Comparison of ENCODE assay signal across 28 cellular contexts in genomic region chr5:59694416-59694815, GRCh38.
"Had no signal": no experiment of that assay in that cellular context is flagged by ENCODE, and none has a peak within 500 bp of the region (broad histone marks: within the 10 kb centered on the region; RNA-seq: fewer than 3 reads in every experiment).

No MANE protein-coding gene starts in this region.

- ATAC-seq: esophagus mucosa; gastrocnemius medialis; heart right ventricle; left ventricle myocardium superior; lower lobe of right lung; mucosa of descending colon; naive thymus-derived CD8-positive, alpha-beta T cell had no signal

- H3K36me3 Mint-ChIP-seq: naive B cell had no signal

- H3K27me3 Mint-ChIP-seq: naive B cell had no signal

- DNase-seq: dermis blood vessel endothelial cell; dorsolateral prefrontal cortex; effector CD4-positive, alpha-beta T cell; effector memory CD4-positive, alpha-beta T cell; erythroblast; esophagus squamous epithelium; foreskin fibroblast; foreskin melanocyte; gastrocnemius medialis; glutamatergic neuron; head of caudate nucleus; heart right ventricle; hippocampal formation; left cardiac atrium; left lung; left ventricle myocardium superior; lower lobe of right lung; mesendoderm; mucosa of descending colon; naive B cell; naive thymus-derived CD8-positive, alpha-beta T cell had no signal

- H3K4me1 Mint-ChIP-seq: naive thymus-derived CD8-positive, alpha-beta T cell had no signal

- H3K9me3 ChIP-seq: esophagus squamous epithelium, gastrocnemius medialis, left lung, lower lobe of right lung, mucosa of descending colon had no signal

- H3K4me3 Mint-ChIP-seq: naive B cell; naive thymus-derived CD8-positive, alpha-beta T cell had no signal

- H3K4me1 ChIP-seq: esophagus squamous epithelium, gastrocnemius medialis, heart right ventricle, left lung had no signal

- H3K27ac ChIP-seq: coronary artery, dorsolateral prefrontal cortex, epithelial cell of prostate, esophagus squamous epithelium, gastrocnemius medialis, heart right ventricle, left lung, lower lobe of right lung had no signal

- H3K27ac Mint-ChIP-seq: naive B cell; naive thymus-derived CD8-positive, alpha-beta T cell had no signal

- FAIRE-seq: colon, endothelial cell of umbilical vein, islet of Langerhans, keratinocyte had no signal

- H3K4me3 ChIP-seq: coronary artery, dorsolateral prefrontal cortex, esophagus squamous epithelium, gastrocnemius medialis, heart right ventricle, left lung, lower lobe of right lung, mucosa of descending colon had no signal
